In the genomic region with DNA sequence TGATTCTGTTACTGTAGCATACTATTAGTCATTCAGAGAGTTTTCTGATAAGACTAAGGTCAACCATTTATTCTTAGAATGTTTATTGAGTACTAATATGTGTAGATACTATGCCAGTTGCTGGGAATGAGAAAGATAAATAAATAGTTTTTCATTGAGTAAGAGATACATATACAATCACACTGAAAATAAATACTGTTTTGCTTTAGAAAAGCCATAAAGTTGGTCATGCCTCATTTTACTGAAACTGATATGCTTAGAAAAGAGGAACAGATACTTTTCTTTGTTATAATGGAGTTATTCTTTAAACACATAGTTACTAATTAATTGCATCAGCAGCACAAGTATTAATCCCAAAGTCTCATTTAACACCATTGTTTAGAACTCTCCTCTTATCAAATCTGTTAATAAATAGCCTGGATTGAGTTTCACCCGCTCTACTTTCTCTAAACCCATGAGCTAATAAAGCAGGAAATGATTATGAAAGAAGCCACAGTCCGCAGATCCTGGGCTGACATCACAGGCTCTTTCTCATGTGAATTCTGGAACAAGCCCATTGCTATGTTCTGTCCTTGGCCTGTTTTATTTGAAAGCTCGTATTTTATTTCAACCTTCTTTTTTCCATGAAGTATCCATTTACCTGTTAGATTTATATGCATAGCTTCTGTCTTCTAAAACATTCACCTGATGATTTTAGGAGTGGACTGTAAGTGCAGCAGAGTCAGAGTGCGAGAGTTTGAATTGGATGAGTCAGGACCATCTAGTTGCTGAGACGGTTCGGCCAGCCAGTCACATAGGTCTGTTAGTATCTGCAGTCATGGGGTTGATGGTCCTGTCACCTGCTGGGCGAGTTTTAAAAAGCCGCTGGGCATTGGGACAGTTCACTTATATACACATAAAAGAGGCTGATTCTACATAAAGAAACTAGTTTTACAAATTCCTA, we compare ENCODE assay signal across 8 cellular contexts. TPM values are rescaled to one million over a fixed set of nuclear protein-coding genes. Genes with fewer than 3 reads are reported as not detected.
A peak's percentile ranks its signal among the peaks of the same experiment; 100 is the strongest.
DNase-seq lines count a peak whose midpoint lies in the region; ATAC-seq and TF ChIP-seq lines count a peak whose summit lies in the region.

No MANE protein-coding gene starts in this region.

- no peaks in the 10 kb centered on the region for H3F3A ChIP-seq in MM.1S (ENCODE audit: insufficient read depth, low read length)

- H3K27me3 ChIP-seq in MM.1S (replicated peaks; ENCODE audit: insufficient read depth, low read length) = no peaks in the 10 kb centered on the region
- no peaks in the 10 kb centered on the region for H3K27me3 ChIP-seq in sigmoid colon

- no peak for TF ChIP-seq POLR2A in sigmoid colon (IDR thresholded peaks at IDR 0.05)

- H3K4me2 ChIP-seq in MM.1S (ENCODE audit: low read depth, low read length) = peak overlapping the region; percentile 28; the same call in 1 of the 2 replicates

- no peak overlapping the region for H3K27ac ChIP-seq in MM.1S (ENCODE audit: low read length)
- H3K27ac ChIP-seq in sigmoid colon = no peak overlapping the region

- 0 out of 2 replicates have a peak, but pooled peaks cover 7% of the 10 kb centered on the region for H3K4me1 ChIP-seq in MM.1S (ENCODE audit: low read length)
- H3K4me1 ChIP-seq in sigmoid colon = no peaks in the 10 kb centered on the region

- no peaks in the 10 kb centered on the region for H3K9me2 ChIP-seq in MM.1S (replicated peaks; ENCODE audit: insufficient read depth, low read length)

- H3K4me3 ChIP-seq in MM.1S (ENCODE audit: low read length) (no peak overlapping the region), sigmoid colon (no peak overlapping the region)

- no peaks in the 10 kb centered on the region for H3K36me3 ChIP-seq in MM.1S (replicated peaks; ENCODE audit: insufficient read depth, low read length)
- peaks cover 0 to 4% (median 0%) of the 10 kb centered on the region in 4 donors for H3K36me3 ChIP-seq in sigmoid colon

- no peak for DNase-seq in activated CD4-positive, CD25-positive, alpha-beta regulatory T cell treated with anti-CD3 and anti-CD28 coated beads, Interleukin-2, amount 50 U/mL, for 72 hours
- DNase-seq in MM.1S (peak; percentile 77), activated T-cell treated with anti-CD3 and anti-CD28 coated beads for 48 hours (ENCODE audit: low read depth) (peak; percentile 18), cardiac septum (ENCODE audit: low spot score) (peak; percentile 82), sigmoid colon (peak; percentile 78), NCI-H345 treated with DMSO at 0.1 percent for 48 hours (lab: John Stamatoyannopoulos, UW; ENCODE audit: unreplicated experiment) (no peak)

- H3K9ac ChIP-seq in MM.1S (ENCODE audit: low read length) = no peak overlapping the region

- 79 to 80% methylated on average over 8 of the region's 8 CpGs for WGBS in sigmoid colon, 2 donors

- no peaks in the 10 kb centered on the region for H4K20me1 ChIP-seq in MM.1S (ENCODE audit: insufficient read depth, low read length)

- intact Hi-C loops in cardiac septum (cut with DNase I) (loop anchor here (10.0 kb wide), 1 partner anchor 708 kb away; no protein-coding TSS in a partner anchor), sigmoid colon (cut with DNase I) (loop anchor here (2.0 kb wide), 1 partner anchor 82 kb away; no protein-coding TSS in a partner anchor)

- no peak for TF ChIP-seq EP300 in sigmoid colon (IDR thresholded peaks at IDR 0.05)

- H3K9me3 ChIP-seq in MM.1S (replicated peaks; ENCODE audit: insufficient read depth, low read length) (no peaks in the 10 kb centered on the region), sigmoid colon (no peaks in the 10 kb centered on the region)

- ATAC-seq in activated CD4-positive, CD25-positive, alpha-beta regulatory T cell treated with anti-CD3 and anti-CD28 coated beads, Interleukin-2, amount 50 U/mL, for 24 hours = peak; percentile 53 to 60
- peak; percentile 93 for ATAC-seq in HG02571 (IDR thresholded peaks at IDR 0.05; ENCODE audit: unreplicated experiment)

- TF ChIP-seq CTCF in MM.1S (IDR thresholded peaks at IDR 0.05; ENCODE audit: low read length) = peak; percentile 76
- peak in 1 of 4 experiments; percentile 26 for TF ChIP-seq CTCF in sigmoid colon (IDR thresholded peaks at IDR 0.05)

- 0 out of 2 replicates have a peak overlapping the region, but pooled peaks have one; percentile 4 for H2AFZ ChIP-seq in MM.1S (ENCODE audit: low read length)

- H3K79me2 ChIP-seq in MM.1S (ENCODE audit: low read length) = no peaks in the 10 kb centered on the region

RNA-seq across cellular contexts. Expression of a gene that starts 35.5 kb away (rescaled TPM):
- total RNA-seq in cardiac septum (1.8 TPM), sigmoid colon (1 to 10 TPM; 3.5 to 8.1 (median 4.6) TPM)
- 1 to 10 TPM; 3.5 to 5.4 (median 3.9) TPM for polyA plus RNA-seq in sigmoid colon

RNA-seq across cellular contexts. Expression of a gene that starts 59.0 kb away (rescaled TPM):
- total RNA-seq in cardiac septum (2.4 TPM), sigmoid colon (1 to 10 TPM; 5.6 to 8.4 (median 7.4) TPM)
- 1 to 10 TPM; 3.5 to 9.1 (median 4.8) TPM for polyA plus RNA-seq in sigmoid colon

Comparison
In these comparisons a context has a peak if more than half of its experiments do, and no peak if none do; other contexts are left out.
1. DNase-seq: peak in MM.1S (single experiment), activated T-cell treated with anti-CD3 and anti-CD28 coated beads for 48 hours (single experiment), cardiac septum (single experiment) and sigmoid colon (single experiment); none in activated CD4-positive, CD25-positive, alpha-beta regulatory T cell treated with anti-CD3 and anti-CD28 coated beads, Interleukin-2, amount 50 U/mL, for 72 hours (single experiment) and NCI-H345 treated with DMSO at 0.1 percent for 48 hours (single experiment).